ENCODE assay signal across 21 cellular contexts in genomic region chr12:122050706-122051105, GRCh38. TPM values are rescaled to one million over a fixed set of nuclear protein-coding genes. Genes with fewer than 3 reads are reported as not detected.
DNase-seq lines count a peak whose midpoint lies in the region; ATAC-seq, FAIRE-seq and TF ChIP-seq lines count a peak whose summit lies in the region.
"Had no signal": no experiment of that assay in that cellular context is flagged by ENCODE, and none has a peak within 500 bp of the region (broad histone marks: within the 10 kb centered on the region; RNA-seq: fewer than 3 reads in every experiment).

No MANE protein-coding gene starts in this region.

- H3K27me3 ChIP-seq in adrenal gland (no peaks in the 10 kb centered on the region), H1 (replicated peaks in 1 of 4; ENCODE audit: control insufficient read depth in 3 of 4, extremely low read depth in 1 of 4, insufficient read depth in 3 of 4, low read length in 3 of 4) (no peaks in the 10 kb centered on the region), thoracic aorta (replicated peaks; ENCODE audit: insufficient read depth) (no peaks in the 10 kb centered on the region)
- H3K27me3 ChIP-seq: foreskin keratinocyte had no signal

- no peaks in the 10 kb centered on the region for H3K27me3 Mint-ChIP-seq in nephron progenitor cell (ENCODE audit: low read depth, poor library complexity)
- H3K27me3 Mint-ChIP-seq: activated CD4-positive, alpha-beta T cell treated with anti-CD3 and anti-CD28 coated beads for 36 hours; activated naive CD8-positive, alpha-beta T cell; brain had no signal

- no peak for TF ChIP-seq RAD21 in H1 (IDR thresholded peaks at IDR 0.05 in 1 of 2, conservative IDR thresholded peaks at IDR 0.05 in 1 of 2; ENCODE audit: low read depth in 2 of 2, low read length in 2 of 2)

- H3K4me1 ChIP-seq in adrenal gland (replicated peaks in 1 of 2) = peaks cover 9 to 14% of the 10 kb centered on the region in 2 donors
- 0 out of 7 replicates have a peak, but pooled peaks cover 0 to 2% (median 0%) of the 10 kb centered on the region in 4 experiments for H3K4me1 ChIP-seq in H1 (replicated peaks in 1 of 4; ENCODE audit: control insufficient read depth in 3 of 4, insufficient read depth in 4 of 4, low read length in 3 of 4)
- H3K4me1 ChIP-seq in thoracic aorta (ENCODE audit: control insufficient read depth in 1 of 2, low read depth in 2 of 2) = peaks cover 6 to 24% of the 10 kb centered on the region in 2 donors
- H3K4me1 ChIP-seq: foreskin keratinocyte had no signal

- intact Hi-C loops in adrenal gland (cut with DNase I) = loop anchor here in 1 of 2 donors (10.0 kb wide), 1 partner anchor 134 kb away; the partner anchor contains the start of gene LRRC43

- no peak overlapping the region for H2BK12ac ChIP-seq in H1 (ENCODE audit: low read depth, low read length)

- H3K4me3 Mint-ChIP-seq in nephron progenitor cell = no peak overlapping the region
- H3K4me3 Mint-ChIP-seq: activated CD4-positive, alpha-beta T cell treated with anti-CD3 and anti-CD28 coated beads for 36 hours; activated naive CD8-positive, alpha-beta T cell; brain; mesothelial cell of epicardium had no signal

- H2BK120ac ChIP-seq in H1 (replicated peaks; ENCODE audit: low read depth, low read length) = no peak overlapping the region

- no peak overlapping the region for H3K4me3 ChIP-seq in adrenal gland
- no peak overlapping the region for H3K4me3 ChIP-seq in H1 (ENCODE audit: extremely low read depth in 1 of 4, insufficient read depth in 2 of 4, low read depth in 3 of 4, low read length in 4 of 4)
- H3K4me3 ChIP-seq in thoracic aorta = no peak overlapping the region

- no peaks in the 10 kb centered on the region for H3K9me3 Mint-ChIP-seq in nephron progenitor cell
- H3K9me3 Mint-ChIP-seq: brain, mesothelial cell of epicardium had no signal

- no peaks in the 10 kb centered on the region for H3K9me3 ChIP-seq in adrenal gland (replicated peaks in 1 of 3)
- no peaks in the 10 kb centered on the region for H3K9me3 ChIP-seq in H1 (ENCODE audit: insufficient read depth in 2 of 2, low read depth in 1 of 2, low read length in 1 of 2)
- no peaks in the 10 kb centered on the region for H3K9me3 ChIP-seq in thoracic aorta

- no peak overlapping the region for H2BK5ac ChIP-seq in H1 (ENCODE audit: low read depth, low read length)

- no peak overlapping the region for H3K4ac ChIP-seq in H1 (replicated peaks; ENCODE audit: insufficient read length, low read depth, low read length)

- H4K20me1 ChIP-seq in H1 (replicated peaks in 1 of 2; ENCODE audit: control insufficient read depth in 1 of 2, insufficient read depth in 2 of 2, low read length in 2 of 2) = peaks cover 0 to 5% of the 10 kb centered on the region in 2 experiments

- no peak overlapping the region for H4K91ac ChIP-seq in H1 (replicated peaks; ENCODE audit: insufficient read length, low read length)

- TF ChIP-seq POLR2A in adrenal gland (IDR thresholded peaks at IDR 0.05) (no peak), H1 (IDR thresholded peaks at IDR 0.05; ENCODE audit: control extremely low read depth in 1 of 2, low read depth in 2 of 2, low read length in 2 of 2) (no peak)

- DNase-seq in adrenal gland (no peak), H1 (ENCODE audit: low read depth in 1 of 2, low spot score in 2 of 2) (no peak), nephron progenitor cell (no peak), thoracic aorta (ENCODE audit: low spot score) (no peak), SKM-1 (lab: John Stamatoyannopoulos, UW; ENCODE audit: unreplicated experiment) (no peak)
- DNase-seq in activated CD4-positive, CD25-positive, alpha-beta regulatory T cell (lab: John Stamatoyannopoulos, UW) = no peak
- DNase-seq: activated CD4-positive, alpha-beta T cell treated with anti-CD3 and anti-CD28 coated beads for 36 hours; DMS 273 treated with DMSO at 0.1 percent for 48 hours; foreskin keratinocyte; islet precursor cell; MM.1S; NCI-H2171 treated with DMSO at 0.1 percent for 48 hours; NCI-H69; SHP77; stimulated activated CD8-positive, alpha-beta memory T cell treated with anti-CD3 and anti-CD28 coated beads, Interleukin-4, amount 100 ng/mL, for 48 hours; T-helper 1 cell had no signal

- peak overlapping the region; percentile 68 for H3K27ac Mint-ChIP-seq in nephron progenitor cell
- H3K27ac Mint-ChIP-seq: activated CD4-positive, alpha-beta T cell treated with anti-CD3 and anti-CD28 coated beads for 36 hours; activated naive CD8-positive, alpha-beta T cell; mesothelial cell of epicardium had no signal

- TF ChIP-seq CTCF in adrenal gland (IDR thresholded peaks at IDR 0.05) = no peak
- no peak for TF ChIP-seq CTCF in H1 (IDR thresholded peaks at IDR 0.05; ENCODE audit: control extremely low read depth in 1 of 3, insufficient read depth in 1 of 3, low read depth in 1 of 3, low read length in 3 of 3)
- no peak for TF ChIP-seq CTCF in nephron progenitor cell (IDR thresholded peaks at IDR 0.05)
- no peak for TF ChIP-seq CTCF in thoracic aorta (IDR thresholded peaks at IDR 0.05)

- ATAC-seq in thoracic aorta (ENCODE audit: insufficient number of reproducible peaks, low FRiP score, low read depth) (no peak), GM18519 (IDR thresholded peaks at IDR 0.05; ENCODE audit: low FRiP score, unreplicated experiment) (no peak)
- ATAC-seq: activated CD4-positive, alpha-beta T cell treated with anti-CD3 and anti-CD28 coated beads for 36 hours; foreskin keratinocyte had no signal

- no peak for FAIRE-seq in H1 (lab: Jason Lieb, UNC)

- POLR2A ChIA-PET in H1 (lab: Charles Lee; ENCODE audit: partially characterized antibody) = interaction anchor here (0.9 to 1.4 kb wide), 2 partner anchors 30 to 79 kb away, joined by 3 to 4 read pairs; partner anchors contain the start of gene BCL7A

- H4K5ac ChIP-seq in H1 (ENCODE audit: insufficient read length, low read depth, low read length) = no peak overlapping the region

- H3K79me2 ChIP-seq in H1 (ENCODE audit: control insufficient read depth in 1 of 2, insufficient read depth in 2 of 2, low read length in 2 of 2) = no peaks in the 10 kb centered on the region

- H2BK15ac ChIP-seq in H1 (ENCODE audit: low read length) = no peak overlapping the region

- no peak for TF ChIP-seq EP300 in H1 (IDR thresholded peaks at IDR 0.05; ENCODE audit: borderline replicate concordance in 1 of 2, low read depth in 2 of 2, low read length in 2 of 2)

- H3K23me2 ChIP-seq in H1 (ENCODE audit: low read depth, low read length) = no peaks in the 10 kb centered on the region

- no peak overlapping the region for H3K14ac ChIP-seq in H1 (ENCODE audit: insufficient read length)

- H2AFZ ChIP-seq in H1 (ENCODE audit: low read length) = no peak overlapping the region

- no peak overlapping the region for H3K23ac ChIP-seq in H1 (ENCODE audit: insufficient read length)

- H3K18ac ChIP-seq in H1 (ENCODE audit: extremely low read depth, low read length) = no peak overlapping the region

- H3K4me2 ChIP-seq in H1 (ENCODE audit: insufficient read depth in 1 of 2, low read depth in 2 of 2, low read length in 2 of 2) = no peak overlapping the region

- no peak overlapping the region for H2AK5ac ChIP-seq in H1 (ENCODE audit: low read depth, low read length)

- no peak overlapping the region for H3K9ac ChIP-seq in H1 (replicated peaks in 1 of 4; ENCODE audit: extremely low read depth in 1 of 4, low read depth in 3 of 4, low read length in 3 of 4)

- H3K36me3 ChIP-seq in adrenal gland (replicated peaks in 1 of 2) (no peaks in the 10 kb centered on the region), H1 (ENCODE audit: control insufficient read depth in 2 of 4, insufficient read depth in 4 of 4, low read length in 3 of 4) (peaks cover 2 to 7% (median 6%) of the 10 kb centered on the region in 4 experiments), thoracic aorta (peaks cover 14% of the 10 kb centered on the region)

- WGBS in adrenal gland, 4 donors = 65 to 83% (median 79%) methylated on average over 15 to 20 of the region's 20 CpGs
- 93% methylated on average over 18 of the region's 20 CpGs; no CpG with 5 or more reads in 1 of the 2 experiments for WGBS in H1 (ENCODE audit: extremely low coverage in 1 of 2, insufficient coverage in 1 of 2, insufficient read length in 1 of 2, insufficient replicate concordance in 2 of 2, low coverage in 1 of 2, low lambda C conversion rate in 2 of 2, missing lambda C conversion rate in 1 of 2), 2 experiments

- no peak overlapping the region for H3K56ac ChIP-seq in H1 (replicated peaks; ENCODE audit: insufficient read length, low read depth, low read length)

- H3K79me1 ChIP-seq in H1 (ENCODE audit: low read depth, low read length) = no peaks in the 10 kb centered on the region

- H3K27ac ChIP-seq in adrenal gland = peak overlapping the region in 4 of 5 donors; percentile 60 to 80 (median 76)
- no peak overlapping the region for H3K27ac ChIP-seq in H1 (ENCODE audit: low read depth, low read length)
- H3K27ac ChIP-seq in thoracic aorta = peak overlapping the region; percentile 75 to 82
- H3K27ac ChIP-seq: epithelial cell of prostate, foreskin keratinocyte had no signal

- CTCF ChIA-PET in H1 (lab: Charles Lee; ENCODE audit: partially characterized antibody) = interaction anchor here (0.5 to 20.6 kb wide), 9 partner anchors 12 to 141 kb away, joined by 3 to 379 read pairs (median 3); no protein-coding TSS in a partner anchor

- H4K8ac ChIP-seq in H1 (ENCODE audit: extremely low read depth, insufficient read depth, low read length) = peak overlapping the region; percentile 71

- H2BK20ac ChIP-seq in H1 (ENCODE audit: low read length) = no peak overlapping the region

- peaks cover 7% of the 10 kb centered on the region for H3K4me1 Mint-ChIP-seq in nephron progenitor cell

- H3K36me3 Mint-ChIP-seq in nephron progenitor cell (ENCODE audit: low read depth) = peaks cover 45% of the 10 kb centered on the region
- H3K36me3 Mint-ChIP-seq: activated naive CD8-positive, alpha-beta T cell had no signal

RNA-seq across cellular contexts. Expression of gene MLXIP, which starts 27.9 kb away (rescaled TPM):
- total RNA-seq in adrenal gland = 10 to 100 TPM; 29.5 to 79.1 (median 42.3) TPM
- polyA plus RNA-seq in adrenal gland = 10 to 100 TPM; 29.1 to 98.1 (median 29.3) TPM
- 40.4 and 40.5 TPM in 2 replicates for total RNA-seq in H1 (2021; fragmentation: NEBNext Ultra II Directional; extraction: Animal tissue kit (Norgen Biotek cat#: 25700))
- 5.5 and 13.2 TPM in 2 replicates for polyA plus RNA-seq in H1 (2011; rRNA removed)
- polyA plus RNA-seq in H1 (2011; cell fraction: cytosol; rRNA removed) = 4.1 TPM
- polyA plus RNA-seq in H1 (2011; cell fraction: nucleus; rRNA removed) = 18.6 TPM
- polyA plus RNA-seq in H1 (2012, experiment 1 of 2) = 15.2 to 19.4 TPM (median 18.9 TPM) in 4 replicates
- polyA plus RNA-seq in H1 (2012, experiment 2 of 2) = 13.9 TPM
- polyA plus RNA-seq in H1 (2013, experiment 1 of 2) = 33.1 TPM
- polyA plus RNA-seq in H1 (2013, experiment 2 of 2) = 33.0 TPM
- polyA minus RNA-seq in H1 (2011; rRNA and poly(A)+ RNA removed) = 10.0 and 15.5 TPM in 2 replicates
- 23.0 TPM for polyA minus RNA-seq in H1 (2011; cell fraction: cytosol; rRNA and poly(A)+ RNA removed)
- polyA minus RNA-seq in H1 (2011; cell fraction: nucleus; rRNA and poly(A)+ RNA removed) = 35.1 TPM
- total RNA-seq in thoracic aorta = 10 to 100 TPM; 35.5 to 50.3 TPM

RNA-seq across cellular contexts. Expression of gene BCL7A, which starts 29.0 kb away (rescaled TPM):
- 10 to 100 TPM in 1 of 8 donors, 1 to 10 TPM in 7; 3.9 to 11.5 (median 5.1) TPM for total RNA-seq in adrenal gland
- 1 to 10 TPM; 1.6 to 4.6 (median 2.3) TPM for polyA plus RNA-seq in adrenal gland
- 12.7 and 13.6 TPM in 2 replicates for total RNA-seq in H1 (2021; fragmentation: NEBNext Ultra II Directional; extraction: Animal tissue kit (Norgen Biotek cat#: 25700))
- polyA plus RNA-seq in H1 (2011; rRNA removed) = 11.9 and 13.9 TPM in 2 replicates
- 10.4 TPM for polyA plus RNA-seq in H1 (2011; cell fraction: cytosol; rRNA removed)
- polyA plus RNA-seq in H1 (2011; cell fraction: nucleus; rRNA removed) = 12.9 TPM
- 10.9 to 13.5 TPM (median 11.5 TPM) in 4 replicates for polyA plus RNA-seq in H1 (2012, experiment 1 of 2)
- polyA plus RNA-seq in H1 (2012, experiment 2 of 2) = 7.6 TPM
- 6.2 TPM for polyA plus RNA-seq in H1 (2013, experiment 1 of 2)
- 6.1 TPM for polyA plus RNA-seq in H1 (2013, experiment 2 of 2)
- polyA minus RNA-seq in H1 (2011; rRNA and poly(A)+ RNA removed) = 11.8 and 13.5 TPM in 2 replicates
- 10.1 TPM for polyA minus RNA-seq in H1 (2011; cell fraction: cytosol; rRNA and poly(A)+ RNA removed)
- polyA minus RNA-seq in H1 (2011; cell fraction: nucleus; rRNA and poly(A)+ RNA removed) = 11.5 TPM
- total RNA-seq in thoracic aorta = 10 to 100 TPM in 1 of 2 donors, 1 to 10 TPM in 1; 9.6 to 12.9 TPM
